In genomic region chr1:55057956-55058298, GRCh38 we compare ENCODE assay signal across 1 cellular context.
TF ChIP-seq lines count a peak whose summit lies in the region.

No MANE protein-coding gene starts in this region.

TF ChIP-seq in WTC11, 78 proteins besides CTCF, POLR2A, EP300 and RAD21 (continued from another document):
- TF ChIP-seq PRDM15 (CRISPR knock-in tag; IDR thresholded peaks at IDR 0.05) (no peak), CREM (CRISPR knock-in tag; IDR thresholded peaks at IDR 0.05) (no peak), SMAD3 (CRISPR knock-in tag; IDR thresholded peaks at IDR 0.05; ENCODE audit: borderline replicate concordance) (no peak), ZNF425 (CRISPR knock-in tag; conservative IDR thresholded peaks at IDR 0.05) (no peak), ZNF317 (CRISPR knock-in tag; IDR thresholded peaks at IDR 0.05; ENCODE audit: borderline replicate concordance, low read depth) (no peak), HMGA2 (CRISPR knock-in tag; IDR thresholded peaks at IDR 0.05) (no peak), IRF2 (CRISPR knock-in tag; IDR thresholded peaks at IDR 0.05; ENCODE audit: borderline replicate concordance, low read depth) (no peak), E2F1 (CRISPR knock-in tag; IDR thresholded peaks at IDR 0.05) (no peak), ZNF121 (CRISPR knock-in tag; IDR thresholded peaks at IDR 0.05) (no peak)
TF ChIP-seq in WTC11: peak in this region for 0.
